9 cellular contexts compared by ENCODE assay signal in the genomic region with DNA sequence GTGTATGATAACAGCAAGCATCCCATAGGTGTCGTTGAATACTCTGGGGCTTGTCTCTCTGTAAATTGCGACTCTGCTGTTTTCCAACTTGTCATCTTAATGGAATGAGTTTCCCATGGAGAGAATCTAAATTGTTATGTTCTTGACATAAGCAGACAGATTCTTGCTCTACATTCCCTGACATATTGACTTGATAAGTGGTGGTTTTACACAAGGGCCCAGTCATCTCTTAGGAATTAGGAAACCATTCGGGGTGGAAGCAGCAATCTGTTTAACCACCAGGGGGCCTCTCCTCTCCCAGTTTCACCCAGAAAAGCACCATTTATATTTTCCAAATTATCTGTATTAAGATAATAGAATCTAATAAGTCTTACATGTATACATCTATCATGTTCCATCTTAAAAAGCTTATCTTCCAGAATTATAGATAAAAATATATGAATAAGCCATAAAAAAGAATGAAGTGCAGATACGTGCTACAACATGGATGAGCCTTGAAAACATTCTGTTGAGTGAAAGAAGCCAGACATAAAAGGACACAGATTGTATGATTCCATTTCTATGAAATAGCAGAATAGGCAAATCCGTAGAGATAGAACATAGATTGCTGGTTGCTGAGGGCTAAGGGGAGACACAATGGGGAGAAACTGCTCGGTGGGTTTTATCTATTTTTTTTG. TPM values are rescaled to one million over a fixed set of nuclear protein-coding genes. Genes with fewer than 3 reads are reported as not detected.
A peak's percentile ranks its signal among the peaks of the same experiment; 100 is the strongest.
DNase-seq lines count a peak whose midpoint lies in the region; ATAC-seq and TF ChIP-seq lines count a peak whose summit lies in the region.
"Had no signal": no experiment of that assay in that cellular context is flagged by ENCODE, and none has a peak within 500 bp of the region (broad histone marks: within the 10 kb centered on the region; RNA-seq: fewer than 3 reads in every experiment).

No MANE protein-coding gene starts in this region.

- peaks cover 83% of the 10 kb centered on the region for H3K79me2 ChIP-seq in neural progenitor cell (ENCODE audit: low read depth)

- TF ChIP-seq EP300 in esophagus muscularis mucosa (IDR thresholded peaks at IDR 0.05): no peak

- H3K9me3 ChIP-seq in esophagus muscularis mucosa (no peaks in the 10 kb centered on the region), neural progenitor cell (ENCODE audit: low read depth) (no peaks in the 10 kb centered on the region)

- H3K4me2 ChIP-seq in neural progenitor cell: no peak overlapping the region

- peaks cover 46% of the 10 kb centered on the region for H3K4me1 Mint-ChIP-seq in neural progenitor cell

- ATAC-seq in HG03565 (IDR thresholded peaks at IDR 0.05; ENCODE audit: unreplicated experiment) (no peak), HG03025 (IDR thresholded peaks at IDR 0.05; ENCODE audit: low FRiP score, unreplicated experiment) (no peak)

- in situ Hi-C loops in KBM-7 (cut with MboI; ENCODE audit: low pct_unique_long_range_greater_than_20kb, low sequenced_read_pairs): no loop called here

- H3K27me3 Mint-ChIP-seq in neural progenitor cell (ENCODE audit: insufficient read depth, low read depth): peaks cover 3% of the 10 kb centered on the region
- H3K27me3 Mint-ChIP-seq: CD8-positive, alpha-beta memory T cell had no signal

- no peak for TF ChIP-seq POLR2A in esophagus muscularis mucosa (IDR thresholded peaks at IDR 0.05; ENCODE audit: low read depth)

- TF ChIP-seq CTCF in esophagus muscularis mucosa (IDR thresholded peaks at IDR 0.05): peak; percentile 83 to 87 (median 84)
- TF ChIP-seq CTCF in neural progenitor cell (IDR thresholded peaks at IDR 0.05): peak; percentile 83

- H3K9me3 Mint-ChIP-seq in neural progenitor cell: no peaks in the 10 kb centered on the region
- H3K9me3 Mint-ChIP-seq: CD8-positive, alpha-beta memory T cell had no signal

- no peak overlapping the region for H3K27ac Mint-ChIP-seq in neural progenitor cell

- no peak overlapping the region for H3K4me3 Mint-ChIP-seq in neural progenitor cell
- H3K4me3 Mint-ChIP-seq: CD8-positive, alpha-beta memory T cell had no signal

- H3K36me3 ChIP-seq in esophagus muscularis mucosa (peaks cover 35 to 79% (median 65%) of the 10 kb centered on the region in 4 donors), neural progenitor cell (peaks cover 17% of the 10 kb centered on the region)

- H3K4me1 ChIP-seq in esophagus muscularis mucosa (peaks cover 13 to 47% (median 30%) of the 10 kb centered on the region in 4 donors), neural progenitor cell (peaks cover 29% of the 10 kb centered on the region)

- H2AFZ ChIP-seq in neural progenitor cell (replicated peaks): no peak overlapping the region

- H3F3A ChIP-seq in neural progenitor cell (ENCODE audit: low read depth): peaks cover 29% of the 10 kb centered on the region

- peak overlapping the region; percentile 64 to 81 (median 76) for H3K27ac ChIP-seq in esophagus muscularis mucosa (replicated peaks in 1 of 4)
- H3K27ac ChIP-seq in neural progenitor cell: peak overlapping the region; percentile 96

- H4K20me1 ChIP-seq in neural progenitor cell (ENCODE audit: low read depth): no peaks in the 10 kb centered on the region

- H3K27me3 ChIP-seq in esophagus muscularis mucosa: no peaks in the 10 kb centered on the region
- H3K27me3 ChIP-seq in neural progenitor cell: no peaks in the 10 kb centered on the region

- H3K9ac ChIP-seq in neural progenitor cell: no peak overlapping the region

- intact Hi-C loops in esophagus muscularis mucosa (cut with DNase I): loop anchor here (5.0 kb wide), 1 partner anchor 40 kb away; no protein-coding TSS in a partner anchor

- H3K36me3 Mint-ChIP-seq in neural progenitor cell: peaks cover 44% of the 10 kb centered on the region

- WGBS in esophagus muscularis mucosa: 51% methylated on average over 6 of the region's 6 CpGs

- H3K4me3 ChIP-seq in esophagus muscularis mucosa (peak overlapping the region in 2 of 4 donors; percentile 12 to 21), neural progenitor cell (no peak overlapping the region)

- DNase-seq in NCI-H1436 (lab: John Stamatoyannopoulos, UW): peak; percentile 30
- DNase-seq in NCI-H1436 treated with DMSO at 0.1 percent for 48 hours (lab: John Stamatoyannopoulos, UW): no peak
- peak; percentile 54 for DNase-seq in KBM-7
- DNase-seq in SW 1271 (lab: John Stamatoyannopoulos, UW): peak; percentile 98
- no peak for DNase-seq in esophagus muscularis mucosa (ENCODE audit: extremely low spot score)
- DNase-seq in neural progenitor cell (ENCODE audit: low spot score): peak; percentile 53

RNA-seq across cellular contexts. Expression of gene MROH8, which starts 23.1 kb away (rescaled TPM):
- total RNA-seq in esophagus muscularis mucosa: 1 to 10 TPM; 2.7 to 6.2 (median 3.0) TPM
- total RNA-seq in neural progenitor cell (ENCODE audit: low replicate concordance): 2.2 and 3.5 TPM in 2 replicates

RNA-seq across cellular contexts. Expression of gene RPN2, which starts 23.3 kb away (rescaled TPM):
- total RNA-seq in esophagus muscularis mucosa (100 to 1,000 TPM in 3 of 4 donors, 10 to 100 TPM in 1; 89.7 to 125 (median 111) TPM), neural progenitor cell (ENCODE audit: low replicate concordance) (249 and 284 TPM in 2 replicates)

RNA-seq across cellular contexts. Expression of gene GHRH, which starts 59.2 kb away (rescaled TPM):
- total RNA-seq in esophagus muscularis mucosa: not detected
- total RNA-seq in neural progenitor cell (ENCODE audit: low replicate concordance): 3.2 TPM in 1 of 2 replicates, not detected in the other
- total RNA-seq: CD8-positive, alpha-beta memory T cell had no signal

Comparison
In these comparisons a context has a peak if more than half of its experiments do, and no peak if none do; other contexts are left out.
1. DNase-seq: peak in NCI-H1436 (single experiment), KBM-7 (single experiment), SW 1271 (2 of 2) and neural progenitor cell (single experiment); none in NCI-H1436 treated with DMSO at 0.1 percent for 48 hours (single experiment) and esophagus muscularis mucosa (single experiment).